Comparison of ENCODE assay signal across 1 cellular context in genomic region chr3:177284383-177284881, GRCh38.
TF ChIP-seq lines count a peak whose summit lies in the region.

No MANE protein-coding gene starts in this region.

TF ChIP-seq in K562, 482 proteins besides CTCF, POLR2A, EP300 and RAD21 (continued from another document):
- TF ChIP-seq HNRNPK (IDR thresholded peaks at IDR 0.05; ENCODE audit: low read depth, low read length, poor library complexity, severe bottlenecking), result no peak
- TF ChIP-seq EWSR1 (IDR thresholded peaks at IDR 0.05; ENCODE audit: borderline replicate concordance, low read depth, partially characterized antibody), result no peak
- peak; percentile 77 for TF ChIP-seq LEF1 (IDR thresholded peaks at IDR 0.05)
- no peak for TF ChIP-seq ZKSCAN8 (CRISPR knock-in tag; IDR thresholded peaks at IDR 0.05)
- TF ChIP-seq GATA2 (CRISPR knock-in tag; IDR thresholded peaks at IDR 0.05), result no peak
- TF ChIP-seq YY1 (IDR thresholded peaks at IDR 0.05; ENCODE audit: borderline replicate concordance in 1 of 3, control insufficient read depth in 1 of 3, extremely low read depth in 1 of 3, insufficient read depth in 3 of 3, insufficient read length in 1 of 3, insufficient replicate concordance in 2 of 3, low read depth in 1 of 3, low read length in 2 of 3), result no peak
- TF ChIP-seq, protein P1, sequence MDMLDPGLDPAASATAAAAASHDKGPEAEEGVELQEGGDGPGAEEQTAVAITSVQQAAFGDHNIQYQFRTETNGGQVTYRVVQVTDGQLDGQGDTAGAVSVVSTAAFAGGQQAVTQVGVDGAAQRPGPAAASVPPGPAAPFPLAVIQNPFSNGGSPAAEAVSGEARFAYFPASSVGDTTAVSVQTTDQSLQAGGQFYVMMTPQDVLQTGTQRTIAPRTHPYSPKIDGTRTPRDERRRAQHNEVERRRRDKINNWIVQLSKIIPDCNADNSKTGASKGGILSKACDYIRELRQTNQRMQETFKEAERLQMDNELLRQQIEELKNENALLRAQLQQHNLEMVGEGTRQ (CRISPR knock-in tag; IDR thresholded peaks at IDR 0.05), result peak; percentile 86
- TF ChIP-seq, protein P2, sequence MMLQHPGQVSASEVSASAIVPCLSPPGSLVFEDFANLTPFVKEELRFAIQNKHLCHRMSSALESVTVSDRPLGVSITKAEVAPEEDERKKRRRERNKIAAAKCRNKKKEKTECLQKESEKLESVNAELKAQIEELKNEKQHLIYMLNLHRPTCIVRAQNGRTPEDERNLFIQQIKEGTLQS (IDR thresholded peaks at IDR 0.05), result peak; percentile 50; the same call in 1 of the 2 replicates
- TF ChIP-seq, protein P2 (CRISPR knock-in tag; conservative IDR thresholded peaks at IDR 0.05), result no peak
- peak; percentile 79; the same call in 1 of the 2 replicates for TF ChIP-seq NBN (IDR thresholded peaks at IDR 0.05; ENCODE audit: low read depth)
- TF ChIP-seq, protein P3, sequence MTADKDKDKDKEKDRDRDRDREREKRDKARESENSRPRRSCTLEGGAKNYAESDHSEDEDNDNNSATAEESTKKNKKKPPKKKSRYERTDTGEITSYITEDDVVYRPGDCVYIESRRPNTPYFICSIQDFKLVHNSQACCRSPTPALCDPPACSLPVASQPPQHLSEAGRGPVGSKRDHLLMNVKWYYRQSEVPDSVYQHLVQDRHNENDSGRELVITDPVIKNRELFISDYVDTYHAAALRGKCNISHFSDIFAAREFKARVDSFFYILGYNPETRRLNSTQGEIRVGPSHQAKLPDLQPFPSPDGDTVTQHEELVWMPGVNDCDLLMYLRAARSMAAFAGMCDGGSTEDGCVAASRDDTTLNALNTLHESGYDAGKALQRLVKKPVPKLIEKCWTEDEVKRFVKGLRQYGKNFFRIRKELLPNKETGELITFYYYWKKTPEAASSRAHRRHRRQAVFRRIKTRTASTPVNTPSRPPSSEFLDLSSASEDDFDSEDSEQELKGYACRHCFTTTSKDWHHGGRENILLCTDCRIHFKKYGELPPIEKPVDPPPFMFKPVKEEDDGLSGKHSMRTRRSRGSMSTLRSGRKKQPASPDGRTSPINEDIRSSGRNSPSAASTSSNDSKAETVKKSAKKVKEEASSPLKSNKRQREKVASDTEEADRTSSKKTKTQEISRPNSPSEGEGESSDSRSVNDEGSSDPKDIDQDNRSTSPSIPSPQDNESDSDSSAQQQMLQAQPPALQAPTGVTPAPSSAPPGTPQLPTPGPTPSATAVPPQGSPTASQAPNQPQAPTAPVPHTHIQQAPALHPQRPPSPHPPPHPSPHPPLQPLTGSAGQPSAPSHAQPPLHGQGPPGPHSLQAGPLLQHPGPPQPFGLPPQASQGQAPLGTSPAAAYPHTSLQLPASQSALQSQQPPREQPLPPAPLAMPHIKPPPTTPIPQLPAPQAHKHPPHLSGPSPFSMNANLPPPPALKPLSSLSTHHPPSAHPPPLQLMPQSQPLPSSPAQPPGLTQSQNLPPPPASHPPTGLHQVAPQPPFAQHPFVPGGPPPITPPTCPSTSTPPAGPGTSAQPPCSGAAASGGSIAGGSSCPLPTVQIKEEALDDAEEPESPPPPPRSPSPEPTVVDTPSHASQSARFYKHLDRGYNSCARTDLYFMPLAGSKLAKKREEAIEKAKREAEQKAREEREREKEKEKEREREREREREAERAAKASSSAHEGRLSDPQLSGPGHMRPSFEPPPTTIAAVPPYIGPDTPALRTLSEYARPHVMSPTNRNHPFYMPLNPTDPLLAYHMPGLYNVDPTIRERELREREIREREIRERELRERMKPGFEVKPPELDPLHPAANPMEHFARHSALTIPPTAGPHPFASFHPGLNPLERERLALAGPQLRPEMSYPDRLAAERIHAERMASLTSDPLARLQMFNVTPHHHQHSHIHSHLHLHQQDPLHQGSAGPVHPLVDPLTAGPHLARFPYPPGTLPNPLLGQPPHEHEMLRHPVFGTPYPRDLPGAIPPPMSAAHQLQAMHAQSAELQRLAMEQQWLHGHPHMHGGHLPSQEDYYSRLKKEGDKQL (CRISPR knock-in tag; IDR thresholded peaks at IDR 0.05; ENCODE audit: borderline replicate concordance), result no peak
- no peak for TF ChIP-seq CHD1 (IDR thresholded peaks at IDR 0.05; ENCODE audit: low read length)
- TF ChIP-seq ZNF318 (IDR thresholded peaks at IDR 0.05; ENCODE audit: borderline replicate concordance in 1 of 2, low read depth in 1 of 2), result 0 out of 4 replicates have a peak, but pooled peaks of 1 of the 2 experiments have one; percentile 36
- TF ChIP-seq ZBTB34 (CRISPR knock-in tag; IDR thresholded peaks at IDR 0.05), result no peak
- TF ChIP-seq LARP7 (IDR thresholded peaks at IDR 0.05), result no peak
- TF ChIP-seq NR4A1 (CRISPR knock-in tag; IDR thresholded peaks at IDR 0.05), result no peak
- TF ChIP-seq NR4A1 (tag; IDR thresholded peaks at IDR 0.05), result no peak
- TF ChIP-seq DIDO1 (tag; IDR thresholded peaks at IDR 0.05; ENCODE audit: low read depth), result no peak
- TF ChIP-seq FOXK1 (CRISPR knock-in tag; IDR thresholded peaks at IDR 0.05; ENCODE audit: borderline replicate concordance), result no peak
- 0 out of 4 replicates have a peak, but pooled peaks of 1 of the 2 experiments have one; percentile 29 for TF ChIP-seq FOXK2 (conservative IDR thresholded peaks at IDR 0.05 in 1 of 2, IDR thresholded peaks at IDR 0.05 in 1 of 2; ENCODE audit: low read depth in 2 of 2)
- TF ChIP-seq SPI1 (IDR thresholded peaks at IDR 0.05; ENCODE audit: borderline replicate concordance, low read depth, low read length), result no peak
- TF ChIP-seq E2F4 (CRISPR knock-in tag; IDR thresholded peaks at IDR 0.05; ENCODE audit: low read depth), result no peak
- no peak for TF ChIP-seq MCM3 (IDR thresholded peaks at IDR 0.05)
- TF ChIP-seq RBBP5 (IDR thresholded peaks at IDR 0.05; ENCODE audit: borderline replicate concordance, insufficient read depth, low read length, poor library complexity, severe bottlenecking), result no peak
- TF ChIP-seq ZNF77 (CRISPR knock-in tag; IDR thresholded peaks at IDR 0.05), result no peak
- TF ChIP-seq BCLAF1 (IDR thresholded peaks at IDR 0.05; ENCODE audit: borderline replicate concordance in 1 of 2, control insufficient read depth in 1 of 2, low read depth in 2 of 2, low read length in 1 of 2), result peak in 1 of 2 experiments; percentile 85; a peak in 1 of 4 replicates
- peak; percentile 63 for TF ChIP-seq SMAD4 (CRISPR knock-in tag; conservative IDR thresholded peaks at IDR 0.05)
- peak; percentile 46; the same call in 1 of the 2 replicates for TF ChIP-seq DMBX1 (CRISPR knock-in tag; IDR thresholded peaks at IDR 0.05; ENCODE audit: borderline replicate concordance)
- TF ChIP-seq MLX (CRISPR knock-in tag; conservative IDR thresholded peaks at IDR 0.05), result no peak
- TF ChIP-seq ZNF778 (CRISPR knock-in tag; IDR thresholded peaks at IDR 0.05), result no peak
- TF ChIP-seq NR1H2 (CRISPR knock-in tag; IDR thresholded peaks at IDR 0.05), result no peak
TF ChIP-seq in K562: peak in this region for 89.
